ENCODE assay signal across 9 cellular contexts in genomic region chr9:125233678-125234077, GRCh38. TPM values are rescaled to one million over a fixed set of nuclear protein-coding genes. Genes with fewer than 3 reads are reported as not detected.
DNase-seq lines count a peak whose midpoint lies in the region; ATAC-seq, FAIRE-seq and TF ChIP-seq lines count a peak whose summit lies in the region.
"Had no signal": no experiment of that assay in that cellular context is flagged by ENCODE, and none has a peak within 500 bp of the region (broad histone marks: within the 10 kb centered on the region; RNA-seq: fewer than 3 reads in every experiment).

No MANE protein-coding gene starts in this region.

- WGBS in endodermal cell (ENCODE audit: insufficient coverage in 1 of 2, insufficient read length in 1 of 2), 2 experiments: 93 to 96% methylated on average over 2 of the region's 3 CpGs

- H3K36me3 Mint-ChIP-seq in endodermal cell (ENCODE audit: low read depth) (peaks cover 58% of the 10 kb centered on the region), osteocyte (ENCODE audit: unreplicated experiment) (peaks cover 37% of the 10 kb centered on the region)
- H3K36me3 Mint-ChIP-seq in activated T-helper 1 cell treated with anti-CD3 and anti-CD28 coated beads, Interleukin-12 subunit alpha, Interleukin-12 subunit beta, Interleukin-2, Interleukin-4 antibody, amounts not matched to agents 30 ng/mL and 10 ng/mL and 1 ng/mL, durations not matched to agents 14 hours and 24 hours and 36 hours (ENCODE audit: low read depth): peaks cover 46% of the 10 kb centered on the region

- H3K27me3 Mint-ChIP-seq in endodermal cell (ENCODE audit: insufficient read depth) (no peaks in the 10 kb centered on the region), osteocyte (ENCODE audit: unreplicated experiment) (no peaks in the 10 kb centered on the region)
- no peaks in the 10 kb centered on the region for H3K27me3 Mint-ChIP-seq in activated T-helper 1 cell treated with anti-CD3 and anti-CD28 coated beads, Interleukin-12 subunit alpha, Interleukin-12 subunit beta, Interleukin-2, Interleukin-4 antibody, amounts not matched to agents 30 ng/mL and 10 ng/mL and 1 ng/mL, durations not matched to agents 14 hours and 24 hours and 36 hours (ENCODE audit: insufficient read depth)

- no peak overlapping the region for H3K4me3 ChIP-seq in endodermal cell (ENCODE audit: low read length)

- H3K27me3 ChIP-seq in endodermal cell (ENCODE audit: control insufficient read depth, insufficient read depth, low read length, poor library complexity, severe bottlenecking): no peaks in the 10 kb centered on the region

- H3K27ac ChIP-seq in endodermal cell (ENCODE audit: low read depth, low read length): no peak overlapping the region

- H3K36me3 ChIP-seq in endodermal cell (ENCODE audit: control insufficient read depth, insufficient read depth, low read length): peaks cover 54% of the 10 kb centered on the region

- no peaks in the 10 kb centered on the region for H3K9me3 ChIP-seq in endodermal cell (ENCODE audit: control insufficient read depth, low read length)

- H3K9me3 Mint-ChIP-seq in endodermal cell (no peaks in the 10 kb centered on the region), osteocyte (ENCODE audit: unreplicated experiment) (no peaks in the 10 kb centered on the region)
- H3K9me3 Mint-ChIP-seq in activated T-helper 1 cell treated with anti-CD3 and anti-CD28 coated beads, Interleukin-12 subunit alpha, Interleukin-12 subunit beta, Interleukin-2, Interleukin-4 antibody, amounts not matched to agents 30 ng/mL and 10 ng/mL and 1 ng/mL, durations not matched to agents 14 hours and 24 hours and 36 hours: no peaks in the 10 kb centered on the region

- TF ChIP-seq CTCF in endodermal cell (conservative IDR thresholded peaks at IDR 0.05) (no peak), osteocyte (IDR thresholded peaks at IDR 0.05) (no peak)

- peak overlapping the region; percentile 27 for H3K27ac Mint-ChIP-seq in endodermal cell
- peak overlapping the region; percentile 61 for H3K27ac Mint-ChIP-seq in osteocyte (ENCODE audit: unreplicated experiment)
- H3K27ac Mint-ChIP-seq in activated T-helper 1 cell treated with anti-CD3 and anti-CD28 coated beads, Interleukin-12 subunit alpha, Interleukin-12 subunit beta, Interleukin-2, Interleukin-4 antibody, amounts not matched to agents 30 ng/mL and 10 ng/mL and 1 ng/mL, durations not matched to agents 14 hours and 24 hours and 36 hours: no peak overlapping the region

- intact Hi-C loops in activated T-helper 1 cell treated with anti-CD3 and anti-CD28 coated beads, Interleukin-12 subunit alpha, Interleukin-12 subunit beta, Interleukin-2, Interleukin-4 antibody, amounts not matched to agents 30 ng/mL and 10 ng/mL and 1 ng/mL, durations not matched to agents 14 hours and 24 hours and 36 hours (cut with micrococcal nuclease): no loop called here

- no peak for ATAC-seq in HG03469 (IDR thresholded peaks at IDR 0.05; ENCODE audit: unreplicated experiment)

- DNase-seq in DMS53 (lab: John Stamatoyannopoulos, UW) (peak; percentile 68), NCI-H226 (peak; percentile 87), endodermal cell (no peak), osteocyte (ENCODE audit: extremely low spot score, unreplicated experiment) (no peak), urothelium cell line (ENCODE audit: low spot score) (no peak), NCI-H526 (lab: John Stamatoyannopoulos, UW) (no peak)
- DNase-seq in activated T-helper 1 cell treated with anti-CD3 and anti-CD28 coated beads, Interleukin-12 subunit alpha, Interleukin-12 subunit beta, Interleukin-2, Interleukin-4 antibody, amounts not matched to agents 30 ng/mL and 10 ng/mL and 1 ng/mL, durations not matched to agents 14 hours and 24 hours and 36 hours (ENCODE audit: low spot score): no peak
- DNase-seq: activated effector memory CD4-positive, alpha-beta T cell treated with Interleukin-2 at 50 U/mL for 16 hours had no signal

- no peak for FAIRE-seq in urothelium cell line (lab: Jason Lieb, UNC)

- H3K4me3 Mint-ChIP-seq in endodermal cell: no peak overlapping the region
- H3K4me3 Mint-ChIP-seq in osteocyte (ENCODE audit: unreplicated experiment): no peak overlapping the region
- no peak overlapping the region for H3K4me3 Mint-ChIP-seq in activated T-helper 1 cell treated with anti-CD3 and anti-CD28 coated beads, Interleukin-12 subunit alpha, Interleukin-12 subunit beta, Interleukin-2, Interleukin-4 antibody, amounts not matched to agents 30 ng/mL and 10 ng/mL and 1 ng/mL, durations not matched to agents 14 hours and 24 hours and 36 hours

- H3K9ac ChIP-seq in endodermal cell (ENCODE audit: extremely low read depth, low read length, poor library complexity, severe bottlenecking): no peak overlapping the region

- H3K4me1 ChIP-seq in endodermal cell (ENCODE audit: control insufficient read depth, insufficient read depth, low read length): no peaks in the 10 kb centered on the region

- H3K4me1 Mint-ChIP-seq in endodermal cell (peaks cover 35% of the 10 kb centered on the region), osteocyte (ENCODE audit: unreplicated experiment) (peaks cover 38% of the 10 kb centered on the region)
- H3K4me1 Mint-ChIP-seq in activated T-helper 1 cell treated with anti-CD3 and anti-CD28 coated beads, Interleukin-12 subunit alpha, Interleukin-12 subunit beta, Interleukin-2, Interleukin-4 antibody, amounts not matched to agents 30 ng/mL and 10 ng/mL and 1 ng/mL, durations not matched to agents 14 hours and 24 hours and 36 hours (ENCODE audit: low read depth): peaks cover 36% of the 10 kb centered on the region

RNA-seq across cellular contexts. Expression of gene HSPA5, which starts 7.5 kb away (rescaled TPM):
- total RNA-seq in endodermal cell: 100 to 1,000 TPM; 245 to 487 TPM
- polyA plus RNA-seq in endodermal cell (2013, experiment 1 of 2): 252 TPM
- 282 TPM for polyA plus RNA-seq in endodermal cell (2013, experiment 2 of 2)
- 282 and 300 TPM in 2 replicates for total RNA-seq in osteocyte
- 242 and 243 TPM in 2 replicates for total RNA-seq in activated T-helper 1 cell treated with anti-CD3 and anti-CD28 coated beads, Interleukin-12 subunit alpha, Interleukin-12 subunit beta, Interleukin-2, Interleukin-4 antibody, amounts not matched to agents 30 ng/mL and 10 ng/mL and 1 ng/mL, durations not matched to agents 14 hours and 24 hours and 36 hours

RNA-seq across cellular contexts. Expression of gene GAPVD1, which starts 27.9 kb away (rescaled TPM):
- total RNA-seq in endodermal cell: 10 to 100 TPM; 44.4 to 48.4 TPM
- polyA plus RNA-seq in endodermal cell (2013, experiment 1 of 2): 20.2 TPM
- polyA plus RNA-seq in endodermal cell (2013, experiment 2 of 2): 24.2 TPM
- 56.1 and 56.5 TPM in 2 replicates for total RNA-seq in osteocyte
- 53.6 and 56.8 TPM in 2 replicates for total RNA-seq in activated T-helper 1 cell treated with anti-CD3 and anti-CD28 coated beads, Interleukin-12 subunit alpha, Interleukin-12 subunit beta, Interleukin-2, Interleukin-4 antibody, amounts not matched to agents 30 ng/mL and 10 ng/mL and 1 ng/mL, durations not matched to agents 14 hours and 24 hours and 36 hours

RNA-seq across cellular contexts. Expression of gene RABEPK, which starts 33.3 kb away (rescaled TPM):
- total RNA-seq in endodermal cell (10 to 100 TPM; 19.3 to 19.7 TPM), osteocyte (20.2 and 20.7 TPM in 2 replicates)
- 19.6 TPM for polyA plus RNA-seq in endodermal cell (2013, experiment 1 of 2)
- 18.7 TPM for polyA plus RNA-seq in endodermal cell (2013, experiment 2 of 2)
- 32.8 and 33.1 TPM in 2 replicates for total RNA-seq in activated T-helper 1 cell treated with anti-CD3 and anti-CD28 coated beads, Interleukin-12 subunit alpha, Interleukin-12 subunit beta, Interleukin-2, Interleukin-4 antibody, amounts not matched to agents 30 ng/mL and 10 ng/mL and 1 ng/mL, durations not matched to agents 14 hours and 24 hours and 36 hours

RNA-seq across cellular contexts. Expression of gene PPP6C, which starts 44.1 kb away (rescaled TPM):
- 10 to 100 TPM; 38.2 to 49.6 TPM for total RNA-seq in endodermal cell
- 31.8 TPM for polyA plus RNA-seq in endodermal cell (2013, experiment 1 of 2)
- 29.4 TPM for polyA plus RNA-seq in endodermal cell (2013, experiment 2 of 2)
- 34.9 and 37.9 TPM in 2 replicates for total RNA-seq in osteocyte
- 47.2 and 50.8 TPM in 2 replicates for total RNA-seq in activated T-helper 1 cell treated with anti-CD3 and anti-CD28 coated beads, Interleukin-12 subunit alpha, Interleukin-12 subunit beta, Interleukin-2, Interleukin-4 antibody, amounts not matched to agents 30 ng/mL and 10 ng/mL and 1 ng/mL, durations not matched to agents 14 hours and 24 hours and 36 hours

Comparison
In these comparisons a context has a peak if more than half of its experiments do, and no peak if none do; other contexts are left out.
1. DNase-seq: peak in DMS53 (single experiment) and NCI-H226 (single experiment); none in endodermal cell (single experiment), osteocyte (single experiment), urothelium cell line (single experiment), NCI-H526 (0 of 2) and activated T-helper 1 cell treated with anti-CD3 and anti-CD28 coated beads, Interleukin-12 subunit alpha, Interleukin-12 subunit beta, Interleukin-2, Interleukin-4 antibody, amounts not matched to agents 30 ng/mL and 10 ng/mL and 1 ng/mL, durations not matched to agents 14 hours and 24 hours and 36 hours (single experiment).